ENCODE assay signal across 8 cellular contexts in genomic region chr4:122577808-122578781, GRCh38. TPM values are rescaled to one million over a fixed set of nuclear protein-coding genes. Genes with fewer than 3 reads are reported as not detected.
DNase-seq lines count a peak whose midpoint lies in the region; ATAC-seq and TF ChIP-seq lines count a peak whose summit lies in the region.

No MANE protein-coding gene starts in this region.

- H3K27ac Mint-ChIP-seq in mesothelial cell of epicardium, result no peak overlapping the region

- no peak overlapping the region for H3K27ac ChIP-seq in SK-N-SH (ENCODE audit: low read depth in 2 of 2, low read length in 1 of 2)
- no peak overlapping the region for H3K27ac ChIP-seq in right atrium auricular region

- H3K36me3 ChIP-seq in SK-N-SH (replicated peaks in 1 of 2; ENCODE audit: control insufficient read depth in 1 of 2, insufficient read depth in 2 of 2, low read length in 1 of 2) (no peaks in the 10 kb centered on the region), right atrium auricular region (no peaks in the 10 kb centered on the region)

- TF ChIP-seq CTCF in SK-N-SH (IDR thresholded peaks at IDR 0.05) (peak; percentile 71), right atrium auricular region (IDR thresholded peaks at IDR 0.05) (peak; percentile 37 to 73), mesothelial cell of epicardium (IDR thresholded peaks at IDR 0.05; ENCODE audit: unreplicated experiment) (no peak)

- H3K9me3 Mint-ChIP-seq in mesothelial cell of epicardium, result peaks cover 14% of the 10 kb centered on the region

- no peaks in the 10 kb centered on the region for H3K27me3 Mint-ChIP-seq in mesothelial cell of epicardium (ENCODE audit: low read depth)

- no peak for TF ChIP-seq EP300 in SK-N-SH (IDR thresholded peaks at IDR 0.05; ENCODE audit: borderline replicate concordance in 1 of 2, low read depth in 1 of 2, low read length in 1 of 2)

- H3K4me1 Mint-ChIP-seq in mesothelial cell of epicardium, result no peaks in the 10 kb centered on the region

- H3K9me3 ChIP-seq in SK-N-SH, result no peaks in the 10 kb centered on the region
- no peaks in the 10 kb centered on the region for H3K9me3 ChIP-seq in right atrium auricular region

- CTCF ChIA-PET in SK-N-SH (lab: Yijun Ruan, JAX), result interaction anchor here (0.5 to 4.8 kb wide), 41 partner anchors 9 to 1207 kb away, joined by 3 to 58 read pairs (median 3); no protein-coding TSS in a partner anchor

- DNase-seq in ELR (ENCODE audit: low read depth) (peak; percentile 62), HT1080 (ENCODE audit: low read depth) (peak; percentile 37), SK-N-SH (peak; percentile 50), right atrium auricular region (ENCODE audit: low spot score) (no peak), mesothelial cell of epicardium (ENCODE audit: low spot score in 2 of 2, unreplicated experiment in 2 of 2) (no peak)
- peak; percentile 71 for DNase-seq in activated naive CD4-positive, alpha-beta T cell treated with anti-CD3 and anti-CD28 coated beads, Interleukin-2, amount 50 U/mL, for 16 hours
- peak; percentile 64 for DNase-seq in stimulated activated CD4-positive, alpha-beta T cell treated with anti-CD3 and anti-CD28 coated beads, Interleukin-4, amount 100 ng/mL, for 1 hour

- peak; percentile 87 for ATAC-seq in GM21390 (IDR thresholded peaks at IDR 0.05; ENCODE audit: unreplicated experiment)

- no peak overlapping the region for H3K4me3 Mint-ChIP-seq in mesothelial cell of epicardium

- no peaks in the 10 kb centered on the region for H3F3A ChIP-seq in SK-N-SH (replicated peaks; ENCODE audit: insufficient read depth)

- 36% methylated on average over 9 of the region's 9 CpGs for WGBS in SK-N-SH (ENCODE audit: low lambda C conversion rate)

- POLR2A ChIA-PET in SK-N-SH (lab: Yijun Ruan, JAX), result interaction anchor here (1.0 kb wide), 1 partner anchor 678 kb away, joined by 3 read pairs; no protein-coding TSS in a partner anchor

- H3K27me3 ChIP-seq in SK-N-SH (ENCODE audit: insufficient read depth) (no peaks in the 10 kb centered on the region), right atrium auricular region (no peaks in the 10 kb centered on the region)

- TF ChIP-seq RAD21 in SK-N-SH (IDR thresholded peaks at IDR 0.05; ENCODE audit: low read length), result peak; percentile 54

- H3K9ac ChIP-seq in SK-N-SH, result no peak overlapping the region

- H3K4me1 ChIP-seq in SK-N-SH (ENCODE audit: control insufficient read depth in 1 of 2, insufficient read depth in 2 of 2, low read depth in 1 of 2, low read length in 1 of 2), result no peaks in the 10 kb centered on the region
- no peaks in the 10 kb centered on the region for H3K4me1 ChIP-seq in right atrium auricular region

- H3K79me2 ChIP-seq in SK-N-SH (ENCODE audit: insufficient read depth), result no peaks in the 10 kb centered on the region

- no peaks in the 10 kb centered on the region for H3K9me2 ChIP-seq in SK-N-SH

- H2AFZ ChIP-seq in SK-N-SH (ENCODE audit: low read depth), result no peak overlapping the region

- H4K20me1 ChIP-seq in SK-N-SH (ENCODE audit: insufficient read depth), result no peaks in the 10 kb centered on the region

- no peak overlapping the region; a peak in 1 of 4 replicates for H3K4me3 ChIP-seq in SK-N-SH (ENCODE audit: low read depth in 2 of 2, low read length in 1 of 2)
- no peak overlapping the region for H3K4me3 ChIP-seq in right atrium auricular region

- H3K4me2 ChIP-seq in SK-N-SH, result no peak overlapping the region

- H3K36me3 Mint-ChIP-seq in mesothelial cell of epicardium, result peaks cover 2% of the 10 kb centered on the region

TF ChIP-seq in SK-N-SH, 30 proteins besides CTCF, POLR2A, EP300 and RAD21:
- no peak for TF ChIP-seq NRF1 (IDR thresholded peaks at IDR 0.05; ENCODE audit: low read depth, low read length)
- TF ChIP-seq MXI1 (IDR thresholded peaks at IDR 0.05; ENCODE audit: low read depth, low read length), result no peak
- TF ChIP-seq ZBTB33 (IDR thresholded peaks at IDR 0.05; ENCODE audit: borderline replicate concordance, low read depth), result no peak
- TF ChIP-seq YY1 (IDR thresholded peaks at IDR 0.05; ENCODE audit: low read depth), result no peak
- TF ChIP-seq SMC3 (IDR thresholded peaks at IDR 0.05; ENCODE audit: low read depth, low read length), result peak; percentile 52
- no peak for TF ChIP-seq RCOR1 (IDR thresholded peaks at IDR 0.05; ENCODE audit: low read length)
- TF ChIP-seq MEF2A (IDR thresholded peaks at IDR 0.05; ENCODE audit: borderline replicate concordance, low read depth), result no peak
- TF ChIP-seq PBX3 (IDR thresholded peaks at IDR 0.05), result no peak

RNA-seq across cellular contexts. Expression of gene IL21, which starts 42.8 kb away (rescaled TPM):
- not detected in 2 replicates for total RNA-seq in HT1080 (2014; rRNA removed; shearing (Covaris generic))
- polyA plus RNA-seq in HT1080 (2015; cell fraction: cytosol; rRNA removed), result not detected in 2 replicates
- polyA plus RNA-seq in HT1080 (2015; cell fraction: nucleus; rRNA removed), result not detected in 2 replicates
- not detected in 2 replicates for polyA plus RNA-seq in SK-N-SH (2012; rRNA removed)
- not detected in 2 replicates for polyA plus RNA-seq in SK-N-SH (2012; cell fraction: cytosol; rRNA removed)
- not detected in 2 replicates for polyA plus RNA-seq in SK-N-SH (2012; cell fraction: nucleus; rRNA removed)
- not detected for total RNA-seq in right atrium auricular region
- total RNA-seq in mesothelial cell of epicardium, result not detected in 3 replicates

Comparison
In these comparisons a context has a peak if more than half of its experiments do, and no peak if none do; other contexts are left out.
1. DNase-seq: peak in ELR (single experiment), HT1080 (single experiment), SK-N-SH (single experiment), activated naive CD4-positive, alpha-beta T cell treated with anti-CD3 and anti-CD28 coated beads, Interleukin-2, amount 50 U/mL, for 16 hours (single experiment) and stimulated activated CD4-positive, alpha-beta T cell treated with anti-CD3 and anti-CD28 coated beads, Interleukin-4, amount 100 ng/mL, for 1 hour (single experiment); none in right atrium auricular region (single experiment) and mesothelial cell of epicardium (0 of 2).